1 cellular context compared by ENCODE assay signal in the genomic region with DNA sequence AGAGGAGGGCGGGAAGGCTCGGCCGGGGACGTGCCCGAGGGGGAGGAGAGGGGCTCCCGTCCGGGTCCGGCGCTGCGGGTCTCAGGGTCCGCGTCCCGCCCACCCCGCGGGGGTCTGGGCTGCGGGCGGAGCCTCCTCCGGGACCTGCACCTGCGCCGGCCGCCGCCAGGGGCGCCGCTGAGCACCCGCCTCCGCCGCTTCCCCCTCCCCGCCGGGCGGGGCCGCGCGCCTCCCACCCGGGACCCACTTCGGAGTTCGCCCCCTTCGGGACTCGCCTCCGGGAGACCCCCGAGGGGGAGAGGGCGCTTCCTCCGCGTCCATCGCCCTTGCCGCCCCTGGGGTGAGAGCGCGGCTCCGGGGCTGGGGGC.
TF ChIP-seq lines count a peak whose summit lies in the region.

No MANE protein-coding gene starts in this region.

TF ChIP-seq in K562, 482 proteins besides CTCF, POLR2A, EP300 and RAD21:
- TF ChIP-seq VEZF1 (CRISPR knock-in tag; IDR thresholded peaks at IDR 0.05), result 0 out of 2 replicates have a peak, but pooled peaks have one; percentile 5
